Comparison of ENCODE assay signal across 8 cellular contexts in the genomic region with DNA sequence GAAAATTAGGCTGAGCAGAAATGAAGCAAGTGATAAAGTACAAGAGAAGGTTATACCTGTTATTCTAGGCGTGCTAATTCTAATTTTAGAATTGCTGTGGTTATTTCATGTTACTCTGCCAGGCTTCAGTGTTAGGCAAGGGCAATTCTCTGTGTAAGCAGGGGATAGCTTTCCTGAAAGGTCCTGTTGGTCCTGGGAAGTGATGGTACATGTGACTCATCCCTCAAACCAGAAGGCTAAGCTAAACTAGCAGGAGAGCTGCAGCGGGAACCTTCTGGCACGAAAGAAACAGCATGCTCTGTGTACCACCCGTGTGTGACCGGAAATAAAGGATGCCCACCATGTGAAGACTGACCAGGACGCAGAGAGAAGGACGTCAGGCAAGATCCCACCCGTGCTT. TPM values are rescaled to one million over a fixed set of nuclear protein-coding genes. Genes with fewer than 3 reads are reported as not detected.
DNase-seq lines count a peak whose midpoint lies in the region; ATAC-seq and TF ChIP-seq lines count a peak whose summit lies in the region.
"Not testable (repeated sequence)": the region's sequence is repeated elsewhere in the genome, so short reads cannot be mapped to it uniquely, and the experiment has no call there.
"Had no signal": no experiment of that assay in that cellular context is flagged by ENCODE, and none has a peak within 500 bp of the region (broad histone marks: within the 10 kb centered on the region; RNA-seq: fewer than 3 reads in every experiment).

No MANE protein-coding gene starts in this region.

- not testable (repeated sequence) for H3K36me3 ChIP-seq in HEK293 (ENCODE audit: control insufficient read depth in 2 of 2, insufficient read depth in 1 of 2, low read length in 2 of 2); PC-3 (ENCODE audit: low read depth, low read length)

- ATAC-seq in PC-3, result peak; percentile 64

- H3K36me3 Mint-ChIP-seq in MCF 10A (ENCODE audit: insufficient read depth, unreplicated experiment), result not testable (repeated sequence)

- H3K4me3 Mint-ChIP-seq in MCF 10A (ENCODE audit: unreplicated experiment), result not testable (repeated sequence)

- peaks cover 40% of the 10 kb centered on the region for H3K27me3 Mint-ChIP-seq in MCF 10A (ENCODE audit: insufficient read depth, unreplicated experiment)

- H2AFZ ChIP-seq in PC-3 (ENCODE audit: low read length), result not testable (repeated sequence)

- H3K4me1 Mint-ChIP-seq in MCF 10A (ENCODE audit: insufficient read depth, unreplicated experiment), result not testable (repeated sequence)

- not testable (repeated sequence) for H3K27ac ChIP-seq in HEK293 (ENCODE audit: extremely low read depth, low read depth, low read length); PC-3 (ENCODE audit: low read length)

- H3K4me2 ChIP-seq in PC-3 (ENCODE audit: low read length), result not testable (repeated sequence)

- H3K79me2 ChIP-seq in PC-3 (ENCODE audit: low read length), result not testable (repeated sequence)

- H3K9me3 Mint-ChIP-seq in MCF 10A (ENCODE audit: unreplicated experiment), result not testable (repeated sequence)

- not testable (repeated sequence) for TF ChIP-seq CTCF in HEK293 (tag by site-specific recombination; IDR thresholded peaks at IDR 0.05); PC-3 (conservative IDR thresholded peaks at IDR 0.05; ENCODE audit: low read depth, low read length); MCF 10A (IDR thresholded peaks at IDR 0.05; ENCODE audit: unreplicated experiment)

- not testable (repeated sequence) for H3F3A ChIP-seq in PC-3 (ENCODE audit: low read length, unreplicated experiment)

- intact Hi-C loops in PC-3 (cut with micrococcal nuclease); MCF 10A (cut with micrococcal nuclease): not testable (repeated sequence)

- not testable (repeated sequence) for H3K4me3 ChIP-seq in HEK293 (ENCODE audit: low read depth, low read length); PC-3 (ENCODE audit: low read length)

- not testable (repeated sequence) for H3K27ac Mint-ChIP-seq in MCF 10A (ENCODE audit: low read depth, unreplicated experiment)

- not testable (repeated sequence) for H3K27me3 ChIP-seq in PC-3 (ENCODE audit: low read length)

- H3K9me3 ChIP-seq in HEK293 (ENCODE audit: control insufficient read depth, insufficient read depth, low read depth, low read length); PC-3 (ENCODE audit: low read length): not testable (repeated sequence)

- not testable (repeated sequence) for H4K20me1 ChIP-seq in PC-3 (ENCODE audit: low read length)

- H3K4me1 ChIP-seq in HEK293 (ENCODE audit: control insufficient read depth, insufficient read depth, low read length); PC-3 (ENCODE audit: insufficient read depth, low read length): not testable (repeated sequence)

- DNase-seq in ELR (ENCODE audit: low read depth), result peak; percentile 4
- peak; percentile 2 for DNase-seq in PC-3
- DNase-seq in MCF 10A (ENCODE audit: unreplicated experiment), result peak; percentile 35
- DNase-seq in glomerular visceral epithelial cell (ENCODE audit: extremely low spot score), result peak; percentile 11
- peak; percentile 6 for DNase-seq in renal cortical epithelial cell (ENCODE audit: low read depth)

- POLR2A ChIA-PET in HEK293 (lab: Yijun Ruan, JAX); MCF 10A (lab: Yijun Ruan, JAX): not testable (repeated sequence)
- POLR2A ChIA-PET in PC-3 (lab: Charles Lee; ENCODE audit: unreplicated experiment), result interaction anchor here (0.5 kb wide), 1 partner anchor 1227 kb away, joined by 4 read pairs; no protein-coding TSS in a partner anchor

- BruUV-seq in PC-3 (replicated peaks; lab: Mats Ljungman, UMichigan); MCF 10A (replicated peaks; lab: Mats Ljungman, UMichigan): not testable (repeated sequence)

- CTCF ChIA-PET in HEK293 (lab: Yijun Ruan, JAX); PC-3 (lab: Charles Lee); MCF 10A (lab: Yijun Ruan, JAX): not testable (repeated sequence)

- H3K9ac ChIP-seq in PC-3 (ENCODE audit: low read length), result not testable (repeated sequence)

- H3K9me2 ChIP-seq in PC-3 (replicated peaks; ENCODE audit: low read length), result not testable (repeated sequence)

TF ChIP-seq in HEK293, 187 proteins besides CTCF, POLR2A, EP300 and RAD21:
- TF ChIP-seq ZNF335 (tag by site-specific recombination; conservative IDR thresholded peaks at IDR 0.05), result peak; percentile 36; the same call in 1 of the 2 replicates

RNA-seq across cellular contexts. Expression of gene FOXD4, which starts 8.7 kb away (rescaled TPM):
- total RNA-seq in PC-3 (2014; rRNA removed), result 0.80 and 0.98 TPM in 2 replicates
- 2.1 and 2.4 TPM in 2 replicates for total RNA-seq in MCF 10A (2022)
- 0.20 TPM in 1 of 2 replicates, not detected in the other for total RNA-seq in renal cortical epithelial cell
- total RNA-seq: G401, H4 had no signal
